In the genomic region with DNA sequence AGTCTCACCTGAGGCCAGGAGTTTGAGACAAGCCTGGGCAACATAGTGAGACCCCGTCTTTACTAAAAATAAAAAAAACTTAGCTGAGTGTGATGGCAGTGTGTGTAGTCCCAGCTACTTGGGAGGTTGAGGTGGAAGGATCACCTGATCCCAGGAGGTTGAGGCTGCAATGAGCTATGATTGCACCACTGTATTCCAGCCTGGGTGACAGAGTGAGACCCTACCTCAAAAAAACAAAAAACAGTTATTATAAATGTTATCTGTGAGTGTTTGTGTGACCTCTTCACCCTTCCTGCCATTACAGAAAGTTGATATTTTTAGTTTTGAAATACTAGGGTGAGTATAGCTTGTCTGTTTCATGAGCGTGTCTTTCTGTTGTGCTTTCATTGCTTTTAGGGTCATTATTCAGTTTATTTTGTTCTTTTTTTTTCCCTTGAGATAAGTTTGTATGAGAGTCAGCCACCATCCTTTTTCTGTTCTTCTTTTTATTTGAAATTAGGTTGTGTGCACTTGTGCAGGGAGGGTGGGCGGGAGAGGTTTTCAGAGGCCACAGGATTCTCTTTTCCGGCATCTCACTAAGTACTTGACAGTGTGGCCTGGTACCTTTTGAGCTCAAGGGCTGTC, we compare ENCODE assay signal across 11 cellular contexts. TPM values are rescaled to one million over a fixed set of nuclear protein-coding genes. Genes with fewer than 3 reads are reported as not detected.
A peak's percentile ranks its signal among the peaks of the same experiment; 100 is the strongest.
DNase-seq lines count a peak whose midpoint lies in the region; ATAC-seq and TF ChIP-seq lines count a peak whose summit lies in the region.
"Had no signal": no experiment of that assay in that cellular context is flagged by ENCODE, and none has a peak within 500 bp of the region (broad histone marks: within the 10 kb centered on the region; RNA-seq: fewer than 3 reads in every experiment).

No MANE protein-coding gene starts in this region.

- peaks cover 0 to 7% (median 0%) of the 10 kb centered on the region in 4 donors for H3K9me3 ChIP-seq in right lobe of liver

- H3K4me3 ChIP-seq in right lobe of liver (no peak overlapping the region), coronary artery (no peak overlapping the region)
- H3K4me3 ChIP-seq: esophagus muscularis mucosa, GM23248 had no signal

- 96% methylated on average over 3 of the region's 4 CpGs for WGBS in right lobe of liver (ENCODE audit: insufficient coverage, low coverage, low lambda C conversion rate, missing lambda C conversion rate)

- peaks cover 8% of the 10 kb centered on the region for H3K36me3 Mint-ChIP-seq in activated naive CD8-positive, alpha-beta T cell

- no peak for TF ChIP-seq POLR2A in right lobe of liver (IDR thresholded peaks at IDR 0.05)

- ATAC-seq in GM18499 (IDR thresholded peaks at IDR 0.05; ENCODE audit: insufficient read depth, unreplicated experiment) = peak; percentile 58
- ATAC-seq in HG03045 (IDR thresholded peaks at IDR 0.05; ENCODE audit: unreplicated experiment) = peak; percentile 73
- no peak for ATAC-seq in right lobe of liver

- no peaks in the 10 kb centered on the region for H3K36me3 ChIP-seq in right lobe of liver
- H3K36me3 ChIP-seq: esophagus muscularis mucosa had no signal

- no peaks in the 10 kb centered on the region for H3K27me3 Mint-ChIP-seq in activated naive CD8-positive, alpha-beta T cell

- H3K4me3 Mint-ChIP-seq in activated naive CD8-positive, alpha-beta T cell = peak overlapping the region; percentile 28

- no peak overlapping the region for H3K27ac ChIP-seq in right lobe of liver
- no peak overlapping the region for H3K27ac ChIP-seq in coronary artery
- H3K27ac ChIP-seq: esophagus muscularis mucosa, GM23248 had no signal

- intact Hi-C loops in right lobe of liver (cut with DNase I) = no loop called here

- TF ChIP-seq CTCF in GM20000 (IDR thresholded peaks at IDR 0.05; ENCODE audit: extremely low read depth, missing control alignments) (no peak), right lobe of liver (IDR thresholded peaks at IDR 0.05) (no peak), coronary artery (IDR thresholded peaks at IDR 0.05) (no peak)

- H3K9me3 Mint-ChIP-seq in activated naive CD8-positive, alpha-beta T cell (ENCODE audit: low read depth) = peaks cover 7% of the 10 kb centered on the region

- peaks cover 86% of the 10 kb centered on the region for H3K4me1 Mint-ChIP-seq in activated naive CD8-positive, alpha-beta T cell (ENCODE audit: low read depth)

- H3K27me3 ChIP-seq in right lobe of liver = no peaks in the 10 kb centered on the region
- H3K27me3 ChIP-seq: esophagus muscularis mucosa had no signal

- DNase-seq in GM20000 (ENCODE audit: low spot score) (peak; percentile 64), GDM1 (lab: John Stamatoyannopoulos, UW) (no peak), right lobe of liver (no peak), coronary artery (ENCODE audit: low spot score) (no peak)
- DNase-seq in stimulated activated CD4-positive, alpha-beta T cell treated with anti-CD3 and anti-CD28 coated beads, Interleukin-4, amount 100 ng/mL, for 4 hours = no peak
- DNase-seq: GM23248, NCI-H1048 had no signal

- no peaks in the 10 kb centered on the region for H3K4me1 ChIP-seq in right lobe of liver

- H3K27ac Mint-ChIP-seq in activated naive CD8-positive, alpha-beta T cell = peak overlapping the region; percentile 43

RNA-seq across cellular contexts. Expression of a gene that starts 26.2 kb away (rescaled TPM):
- total RNA-seq in right lobe of liver = 10 to 100 TPM in 5 of 6 experiments, 1 to 10 TPM in 1; 5.0 to 16.1 (median 13.1) TPM

Comparison
In these comparisons a context has a peak if more than half of its experiments do, and no peak if none do; other contexts are left out.
1. ATAC-seq: peak in GM18499 (single experiment) and HG03045 (single experiment); none in right lobe of liver (0 of 4).